Comparison of ENCODE assay signal across 18 cellular contexts in the genomic region with DNA sequence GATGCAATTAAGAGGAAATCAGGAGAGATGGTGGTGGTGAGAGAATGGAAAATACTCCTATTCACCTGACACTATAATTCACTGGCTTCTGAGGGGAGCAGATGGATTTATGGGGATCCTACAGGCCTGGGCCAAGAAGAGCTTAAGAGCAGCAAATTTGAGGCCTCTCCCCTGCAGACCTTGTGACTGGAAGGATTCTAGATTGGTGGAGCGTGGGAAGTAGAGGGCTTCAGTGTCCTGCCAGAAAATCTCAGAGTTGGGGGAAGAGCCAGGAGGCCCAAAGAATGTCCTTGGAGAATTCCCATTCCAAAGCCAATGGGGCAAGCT. TPM values are rescaled to one million over a fixed set of nuclear protein-coding genes. Genes with fewer than 3 reads are reported as not detected.
DNase-seq lines count a peak whose midpoint lies in the region; ATAC-seq and TF ChIP-seq lines count a peak whose summit lies in the region.
"Had no signal": no experiment of that assay in that cellular context is flagged by ENCODE, and none has a peak within 500 bp of the region (broad histone marks: within the 10 kb centered on the region; RNA-seq: fewer than 3 reads in every experiment).

No MANE protein-coding gene starts in this region.

- ATAC-seq in HG02885 (IDR thresholded peaks at IDR 0.05; ENCODE audit: poor library complexity, unreplicated experiment) = no peak
- ATAC-seq: body of pancreas had no signal

- peak; percentile 39 for DNase-seq in GM03348 (ENCODE audit: low spot score)
- DNase-seq in thyroid gland = peak; percentile 29
- no peak for DNase-seq in NCI-H1436 (lab: John Stamatoyannopoulos, UW)
- no peak for DNase-seq in NCI-H82 (lab: John Stamatoyannopoulos, UW)
- DNase-seq: activated T-cell treated with anti-CD3 and anti-CD28 coated beads for 4 hours, DMS153, Karpas-422, Peyer's patch had no signal

- no peaks in the 10 kb centered on the region for H3K36me3 Mint-ChIP-seq in brain
- no peaks in the 10 kb centered on the region for H3K36me3 Mint-ChIP-seq in nephron (ENCODE audit: low read depth)
- H3K36me3 Mint-ChIP-seq: activated naive CD4-positive, alpha-beta T cell treated with anti-CD3 and anti-CD28 coated beads, Interleukin-2, amount 50 U/mL, for 24 hours had no signal

- H3K9me3 Mint-ChIP-seq in brain (peaks cover 0 to 3% (median 0%) of the 10 kb centered on the region in 5 experiments), nephron (no peaks in the 10 kb centered on the region)
- H3K9me3 Mint-ChIP-seq: activated naive CD4-positive, alpha-beta T cell treated with anti-CD3 and anti-CD28 coated beads, Interleukin-2, amount 50 U/mL, for 24 hours; dendritic cell treated with granulocyte-macrophage colony-stimulating factor and Interleukin-4, amounts not matched to agents 40 ng/mL and 50 ng/mL, for 4 days; neural crest cell had no signal

- 70 to 84% methylated on average over 1 of the region's 1 CpG for WGBS in thyroid gland, 2 donors

- H3K27ac Mint-ChIP-seq in brain = peak overlapping the region in 4 of 5 experiments; percentile 67 to 90 (median 85)
- H3K27ac Mint-ChIP-seq in nephron = peak overlapping the region; percentile 92 to 98 (median 93)
- H3K27ac Mint-ChIP-seq: activated CD4-positive, alpha-beta T cell treated with anti-CD3 and anti-CD28 coated beads for 36 hours; activated naive CD4-positive, alpha-beta T cell treated with anti-CD3 and anti-CD28 coated beads, Interleukin-2, amount 50 U/mL, for 24 hours; dendritic cell treated with granulocyte-macrophage colony-stimulating factor and Interleukin-4, amounts not matched to agents 40 ng/mL and 50 ng/mL, for 4 days had no signal

- H3K9me3 ChIP-seq in thyroid gland = no peaks in the 10 kb centered on the region
- H3K9me3 ChIP-seq: BLaER1, body of pancreas, Peyer's patch had no signal

- H3K27me3 Mint-ChIP-seq in brain (peaks cover 30% of the 10 kb centered on the region), nephron (ENCODE audit: low read depth) (peaks cover 24% of the 10 kb centered on the region)

- H3K4me3 ChIP-seq in thyroid gland (replicated peaks in 1 of 3) = no peak overlapping the region
- H3K4me3 ChIP-seq: BLaER1, body of pancreas, Peyer's patch had no signal

- H3K4me1 ChIP-seq in thyroid gland = no peaks in the 10 kb centered on the region
- H3K4me1 ChIP-seq: body of pancreas, Peyer's patch had no signal

- H3K4me1 Mint-ChIP-seq in brain (peaks cover 16% of the 10 kb centered on the region), nephron (peaks cover 60% of the 10 kb centered on the region)
- H3K4me1 Mint-ChIP-seq: activated naive CD4-positive, alpha-beta T cell treated with anti-CD3 and anti-CD28 coated beads, Interleukin-2, amount 50 U/mL, for 24 hours had no signal

- H3K27me3 ChIP-seq in thyroid gland = no peaks in the 10 kb centered on the region
- H3K27me3 ChIP-seq: BLaER1, body of pancreas, Peyer's patch had no signal

- H3K36me3 ChIP-seq in thyroid gland = no peaks in the 10 kb centered on the region
- H3K36me3 ChIP-seq: BLaER1, Peyer's patch had no signal

- intact Hi-C loops in thyroid gland (cut with DNase I) = no loop called here

- peak overlapping the region in 1 of 3 donors; percentile 58 for H3K27ac ChIP-seq in thyroid gland
- H3K27ac ChIP-seq: BLaER1, body of pancreas, Peyer's patch had no signal

- H3K4me3 Mint-ChIP-seq in brain = peak overlapping the region in 1 of 5 experiments; percentile 50
- H3K4me3 Mint-ChIP-seq in nephron = peak overlapping the region in 2 of 3 experiments; percentile 30 to 47
- H3K4me3 Mint-ChIP-seq: activated CD4-positive, alpha-beta T cell treated with anti-CD3 and anti-CD28 coated beads for 36 hours; activated naive CD4-positive, alpha-beta T cell treated with anti-CD3 and anti-CD28 coated beads, Interleukin-2, amount 50 U/mL, for 24 hours; dendritic cell treated with granulocyte-macrophage colony-stimulating factor and Interleukin-4, amounts not matched to agents 40 ng/mL and 50 ng/mL, for 4 days; neural crest cell had no signal

- no peak for TF ChIP-seq POLR2A in thyroid gland (IDR thresholded peaks at IDR 0.05)

- TF ChIP-seq CTCF in brain (conservative IDR thresholded peaks at IDR 0.05) (no peak), nephron (IDR thresholded peaks at IDR 0.05; ENCODE audit: unreplicated experiment in 3 of 3) (no peak), thyroid gland (IDR thresholded peaks at IDR 0.05) (no peak)

RNA-seq across cellular contexts. Expression of a gene that starts 1.8 kb away (rescaled TPM):
- 0.03 TPM for polyA plus RNA-seq in brain (ENCODE audit: insufficient read depth, low read depth, low replicate concordance)
- total RNA-seq in thyroid gland = 10 to 100 TPM; 16.2 to 78.6 (median 33.0) TPM
- total RNA-seq: activated CD4-positive, alpha-beta T cell treated with anti-CD3 and anti-CD28 coated beads for 36 hours; lung microvascular endothelial cell; neural crest cell; Peyer's patch had no signal

RNA-seq across cellular contexts. Expression of a gene that starts 38.2 kb away (rescaled TPM):
- polyA plus RNA-seq in brain (ENCODE audit: insufficient read depth, low read depth, low replicate concordance) = 165 TPM
- 100 to 1,000 TPM in 3 of 4 donors, 10 to 100 TPM in 1; 88.9 to 190 (median 133) TPM for total RNA-seq in thyroid gland

Comparison
In these comparisons a context has a peak if more than half of its experiments do, and no peak if none do; other contexts are left out.
1. DNase-seq: peak in GM03348 (single experiment) and thyroid gland (2 of 2); none in NCI-H1436 (single experiment) and NCI-H82 (single experiment).